19 cellular contexts compared by ENCODE assay signal in the genomic region with DNA sequence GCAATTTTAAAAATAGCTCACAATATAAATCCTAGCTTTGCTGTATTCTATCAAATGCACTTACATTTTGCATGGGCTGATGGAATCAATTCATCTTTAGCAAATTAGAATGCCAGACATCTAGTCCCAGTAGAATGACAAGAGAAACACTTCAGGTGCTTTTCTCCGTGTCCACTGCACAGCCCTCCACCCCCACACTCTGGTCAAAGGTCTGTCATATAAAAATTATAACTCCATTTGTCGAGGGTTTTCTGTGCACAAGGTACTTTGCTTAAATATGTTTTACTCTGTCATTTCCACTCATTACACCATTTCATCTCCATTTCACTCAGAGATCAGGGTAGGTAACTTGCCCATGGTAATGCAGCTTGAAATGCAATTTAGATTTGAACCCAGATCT. TPM values are rescaled to one million over a fixed set of nuclear protein-coding genes. Genes with fewer than 3 reads are reported as not detected.
DNase-seq lines count a peak whose midpoint lies in the region; ATAC-seq and TF ChIP-seq lines count a peak whose summit lies in the region.
"Had no signal": no experiment of that assay in that cellular context is flagged by ENCODE, and none has a peak within 500 bp of the region (broad histone marks: within the 10 kb centered on the region; RNA-seq: fewer than 3 reads in every experiment).

No MANE protein-coding gene starts in this region.

- no peak for DNase-seq in CD4-positive, alpha-beta T cell
- DNase-seq in SK-N-MC (ENCODE audit: low read depth, low spot score) (no peak), memory B cell (ENCODE audit: low spot score in 2 of 2) (no peak)
- no peak for DNase-seq in stimulated activated effector memory CD8-positive, alpha-beta T cell treated with anti-CD3 and anti-CD28 coated beads, Interleukin-12 subunit alpha, Interleukin-12 subunit beta, amount 100 ng/mL, for 72 hours (ENCODE audit: low spot score in 2 of 2)
- DNase-seq in natural killer cell treated with Interleukin-12 subunit alpha and Interleukin-12 subunit beta and Interleukin-15 and Interleukin-18, amount 100 ng/mL, for 72 hours (ENCODE audit: low spot score) = no peak
- DNase-seq: ACHN; CD4-positive, alpha-beta memory T cell; GF-D8; GM23248; KG1; NCI-H1092 treated with DMSO at 0.1 percent for 48 hours; NCI-H1694; NCI-H446; NCI-H748 treated with DMSO at 0.1 percent for 48 hours; Right ventricle myocardium superior had no signal

- no peaks in the 10 kb centered on the region for H3K9me3 Mint-ChIP-seq in CD4-positive, alpha-beta T cell
- H3K9me3 Mint-ChIP-seq in memory B cell = no peaks in the 10 kb centered on the region
- no peaks in the 10 kb centered on the region for H3K9me3 Mint-ChIP-seq in stimulated activated effector memory CD8-positive, alpha-beta T cell treated with anti-CD3 and anti-CD28 coated beads, Interleukin-12 subunit alpha, Interleukin-12 subunit beta, amount 100 ng/mL, for 72 hours
- H3K9me3 Mint-ChIP-seq in natural killer cell treated with Interleukin-12 subunit alpha and Interleukin-12 subunit beta and Interleukin-15 and Interleukin-18, amount 100 ng/mL, for 72 hours = no peaks in the 10 kb centered on the region
- H3K9me3 Mint-ChIP-seq: CD4-positive, alpha-beta memory T cell had no signal

- intact Hi-C loops in CD4-positive, alpha-beta T cell (cut with DNase I, micrococcal nuclease) = no loop called here

- H3K27ac Mint-ChIP-seq in CD4-positive, alpha-beta T cell = peak overlapping the region; percentile 51
- H3K27ac Mint-ChIP-seq in memory B cell = peak overlapping the region; percentile 11
- H3K27ac Mint-ChIP-seq in stimulated activated effector memory CD8-positive, alpha-beta T cell treated with anti-CD3 and anti-CD28 coated beads, Interleukin-12 subunit alpha, Interleukin-12 subunit beta, amount 100 ng/mL, for 72 hours = peak overlapping the region; percentile 34
- no peak overlapping the region for H3K27ac Mint-ChIP-seq in natural killer cell treated with Interleukin-12 subunit alpha and Interleukin-12 subunit beta and Interleukin-15 and Interleukin-18, amount 100 ng/mL, for 72 hours

- POLR2A ChIA-PET in CD4-positive, alpha-beta T cell (lab: Charles Lee) = no interaction called here

- no peaks in the 10 kb centered on the region for H3K36me3 ChIP-seq in SK-N-MC (ENCODE audit: insufficient read depth, low read length)
- H3K36me3 ChIP-seq: Peyer's patch had no signal

- H3K4me3 ChIP-seq in SK-N-MC = peak overlapping the region; percentile 31
- H3K4me3 ChIP-seq: GM23248, Peyer's patch had no signal

- no peak for TF ChIP-seq CTCF in CD4-positive, alpha-beta T cell (IDR thresholded peaks at IDR 0.05)

- peaks cover 22% of the 10 kb centered on the region for H3K4me1 Mint-ChIP-seq in CD4-positive, alpha-beta T cell (ENCODE audit: low read depth)
- H3K4me1 Mint-ChIP-seq in memory B cell = peaks cover 4% of the 10 kb centered on the region
- H3K4me1 Mint-ChIP-seq in stimulated activated effector memory CD8-positive, alpha-beta T cell treated with anti-CD3 and anti-CD28 coated beads, Interleukin-12 subunit alpha, Interleukin-12 subunit beta, amount 100 ng/mL, for 72 hours = peaks cover 6% of the 10 kb centered on the region
- peaks cover 0 to 5% of the 10 kb centered on the region in 2 donors for H3K4me1 Mint-ChIP-seq in natural killer cell treated with Interleukin-12 subunit alpha and Interleukin-12 subunit beta and Interleukin-15 and Interleukin-18, amount 100 ng/mL, for 72 hours (ENCODE audit: low read depth in 2 of 2)

- peaks cover 57% of the 10 kb centered on the region for H3K36me3 Mint-ChIP-seq in CD4-positive, alpha-beta T cell (ENCODE audit: low read depth)
- H3K36me3 Mint-ChIP-seq in memory B cell = peaks cover 7% of the 10 kb centered on the region
- peaks cover 20% of the 10 kb centered on the region for H3K36me3 Mint-ChIP-seq in stimulated activated effector memory CD8-positive, alpha-beta T cell treated with anti-CD3 and anti-CD28 coated beads, Interleukin-12 subunit alpha, Interleukin-12 subunit beta, amount 100 ng/mL, for 72 hours
- H3K36me3 Mint-ChIP-seq in natural killer cell treated with Interleukin-12 subunit alpha and Interleukin-12 subunit beta and Interleukin-15 and Interleukin-18, amount 100 ng/mL, for 72 hours = no peaks in the 10 kb centered on the region

- H3K9ac ChIP-seq in SK-N-MC (ENCODE audit: insufficient read length) = no peak overlapping the region
- H3K9ac ChIP-seq: GM23248 had no signal

- H3K27me3 ChIP-seq in CD4-positive, alpha-beta T cell (ENCODE audit: control insufficient read depth, insufficient read depth, low read length) = no peaks in the 10 kb centered on the region
- H3K27me3 ChIP-seq: Peyer's patch had no signal

- CTCF ChIA-PET in CD4-positive, alpha-beta T cell (lab: Charles Lee) = no interaction called here

- ATAC-seq in CD4-positive, alpha-beta T cell (ENCODE audit: poor library complexity) = no peak
- ATAC-seq in memory B cell (ENCODE audit: low read depth) (no peak), HG03045 (IDR thresholded peaks at IDR 0.05; ENCODE audit: unreplicated experiment) (no peak), GM19397 (IDR thresholded peaks at IDR 0.05; ENCODE audit: unreplicated experiment) (no peak)
- ATAC-seq in stimulated activated effector memory CD8-positive, alpha-beta T cell treated with anti-CD3 and anti-CD28 coated beads, Interleukin-12 subunit alpha, Interleukin-12 subunit beta, amount 100 ng/mL, for 72 hours = no peak
- ATAC-seq in natural killer cell treated with Interleukin-12 subunit alpha and Interleukin-12 subunit beta and Interleukin-15 and Interleukin-18, amount 100 ng/mL, for 72 hours = no peak

- H3K27me3 Mint-ChIP-seq in CD4-positive, alpha-beta T cell = no peaks in the 10 kb centered on the region
- no peaks in the 10 kb centered on the region for H3K27me3 Mint-ChIP-seq in memory B cell
- H3K27me3 Mint-ChIP-seq in natural killer cell treated with Interleukin-12 subunit alpha and Interleukin-12 subunit beta and Interleukin-15 and Interleukin-18, amount 100 ng/mL, for 72 hours = no peaks in the 10 kb centered on the region
- H3K27me3 Mint-ChIP-seq: CD4-positive, alpha-beta memory T cell had no signal

- no peak overlapping the region for H3K27ac ChIP-seq in CD4-positive, alpha-beta T cell (ENCODE audit: low read depth, low read length)
- peak overlapping the region; percentile 28 for H3K27ac ChIP-seq in SK-N-MC
- H3K27ac ChIP-seq: GM23248, HL-60 had no signal

- H3K4me3 Mint-ChIP-seq in CD4-positive, alpha-beta T cell = no peak overlapping the region
- no peak overlapping the region for H3K4me3 Mint-ChIP-seq in memory B cell
- H3K4me3 Mint-ChIP-seq in stimulated activated effector memory CD8-positive, alpha-beta T cell treated with anti-CD3 and anti-CD28 coated beads, Interleukin-12 subunit alpha, Interleukin-12 subunit beta, amount 100 ng/mL, for 72 hours = no peak overlapping the region
- no peak overlapping the region for H3K4me3 Mint-ChIP-seq in natural killer cell treated with Interleukin-12 subunit alpha and Interleukin-12 subunit beta and Interleukin-15 and Interleukin-18, amount 100 ng/mL, for 72 hours
- H3K4me3 Mint-ChIP-seq: CD4-positive, alpha-beta memory T cell had no signal

- no peaks in the 10 kb centered on the region for H3K9me3 ChIP-seq in CD4-positive, alpha-beta T cell (ENCODE audit: control insufficient read depth, low read length)
- H3K9me3 ChIP-seq in SK-N-MC (ENCODE audit: low read depth, low read length) = no peaks in the 10 kb centered on the region
- H3K9me3 ChIP-seq: Peyer's patch had no signal

RNA-seq across cellular contexts. Expression of gene TNRC6B, which starts 20.2 kb away (rescaled TPM):
- 100 to 1,000 TPM; 110 to 111 TPM for total RNA-seq in CD4-positive, alpha-beta T cell
- 10 to 100 TPM; 43.6 to 52.7 TPM for total RNA-seq in natural killer cell treated with Interleukin-12 subunit alpha and Interleukin-12 subunit beta and Interleukin-15 and Interleukin-18, amount 100 ng/mL, for 72 hours

Comparison
In these comparisons a context has a peak if more than half of its experiments do, and no peak if none do; other contexts are left out.
1. H3K27ac Mint-ChIP-seq: peak in CD4-positive, alpha-beta T cell (single experiment), memory B cell (single experiment) and stimulated activated effector memory CD8-positive, alpha-beta T cell treated with anti-CD3 and anti-CD28 coated beads, Interleukin-12 subunit alpha, Interleukin-12 subunit beta, amount 100 ng/mL, for 72 hours (single experiment); none in natural killer cell treated with Interleukin-12 subunit alpha and Interleukin-12 subunit beta and Interleukin-15 and Interleukin-18, amount 100 ng/mL, for 72 hours (0 of 2).